Comparison of ENCODE assay signal across 19 cellular contexts in genomic region chr2:211665299-211665698, GRCh38.
DNase-seq lines count a peak whose midpoint lies in the region; ATAC-seq and TF ChIP-seq lines count a peak whose summit lies in the region.
"Had no signal": no experiment of that assay in that cellular context is flagged by ENCODE, and none has a peak within 500 bp of the region (broad histone marks: within the 10 kb centered on the region; RNA-seq: fewer than 3 reads in every experiment).

No MANE protein-coding gene starts in this region.

- H2AFZ ChIP-seq in DND-41 (ENCODE audit: low read depth, low read length): peak overlapping the region; percentile 60; the same call in 1 of the 2 replicates
- H2AFZ ChIP-seq in MM.1S (ENCODE audit: low read length): no peak overlapping the region

- H3K4me3 Mint-ChIP-seq in WTC11: no peak overlapping the region
- H3K4me3 Mint-ChIP-seq: CD4-positive, alpha-beta memory T cell had no signal

- H3K9me2 ChIP-seq in MM.1S (replicated peaks; ENCODE audit: insufficient read depth, low read length): no peaks in the 10 kb centered on the region

- CTCF ChIA-PET in WTC11 (lab: Charles Lee): no interaction called here

- no peaks in the 10 kb centered on the region for H3K27me3 Mint-ChIP-seq in WTC11 (ENCODE audit: low read depth)
- H3K27me3 Mint-ChIP-seq: CD4-positive, alpha-beta memory T cell had no signal

- H3K27ac Mint-ChIP-seq in WTC11: peak overlapping the region; percentile 10; the same call in 1 of the 2 replicates
- H3K27ac Mint-ChIP-seq: CD4-positive, alpha-beta memory T cell had no signal

- H3K4me1 ChIP-seq in DND-41 (ENCODE audit: insufficient read depth, low read length): peaks cover 32% of the 10 kb centered on the region
- H3K4me1 ChIP-seq in MM.1S (ENCODE audit: low read length): peaks cover 10% of the 10 kb centered on the region; the same call in 1 of the 2 replicates
- H3K4me1 ChIP-seq: A549 had no signal

- H3K27ac ChIP-seq in DND-41 (ENCODE audit: low read length) (peak overlapping the region; percentile 76), MM.1S (ENCODE audit: low read length) (peak overlapping the region; percentile 12; the same call in 1 of the 2 replicates)
- H3K27ac ChIP-seq: A549 had no signal

- H3K36me3 ChIP-seq in DND-41 (ENCODE audit: insufficient read depth, low read length): no peaks in the 10 kb centered on the region
- no peaks in the 10 kb centered on the region for H3K36me3 ChIP-seq in MM.1S (replicated peaks; ENCODE audit: insufficient read depth, low read length)

- H3K4me3 ChIP-seq in DND-41 (ENCODE audit: low read depth in 1 of 2, low read length in 2 of 2) (peak overlapping the region in 1 of 2 experiments; percentile 37; a peak in 2 of 4 replicates), MM.1S (ENCODE audit: low read length) (no peak overlapping the region)
- H3K4me3 ChIP-seq: A549, GM12878 had no signal

- H3F3A ChIP-seq in MM.1S (ENCODE audit: insufficient read depth, low read length): peaks cover 6% of the 10 kb centered on the region

- H3K4me2 ChIP-seq in DND-41 (ENCODE audit: insufficient read depth, low read length) (peak overlapping the region; percentile 55), MM.1S (ENCODE audit: low read depth, low read length) (peak overlapping the region; percentile 13; the same call in 1 of the 2 replicates)
- H3K4me2 ChIP-seq: A549 had no signal

- peak; percentile 18 for DNase-seq in DND-41
- peak; percentile 4 for DNase-seq in HT1080 (ENCODE audit: low read depth)
- DNase-seq in MM.1S: peak; percentile 56
- no peak for DNase-seq in WTC11 (ENCODE audit: low spot score)
- DNase-seq in nucleus accumbens (lab: John Stamatoyannopoulos, UW): no peak
- no peak for DNase-seq in cerebellar cortex (ENCODE audit: low spot score)
- DNase-seq: 8988T; C1 segment of cervical spinal cord; Calu3; CD4-positive, alpha-beta memory T cell; COR-L47; DMS53; DMS79 treated with DMSO at 0.1 percent for 48 hours; GOT3; HCEC 1CT had no signal

- H3K9ac ChIP-seq in DND-41 (ENCODE audit: low read depth, low read length) (no peak overlapping the region; the same call in 1 of the 2 replicates), MM.1S (ENCODE audit: low read length) (no peak overlapping the region)

- no peaks in the 10 kb centered on the region for H3K27me3 ChIP-seq in DND-41 (ENCODE audit: insufficient read depth, low read length, poor library complexity)
- H3K27me3 ChIP-seq in MM.1S (replicated peaks; ENCODE audit: insufficient read depth, low read length): no peaks in the 10 kb centered on the region

- H3K9me3 ChIP-seq in DND-41 (ENCODE audit: insufficient read depth, low read length, severe bottlenecking) (no peaks in the 10 kb centered on the region), MM.1S (replicated peaks; ENCODE audit: insufficient read depth, low read length) (no peaks in the 10 kb centered on the region)
- H3K9me3 ChIP-seq: A549 had no signal

- H4K20me1 ChIP-seq in DND-41 (ENCODE audit: insufficient read depth, low read length) (no peaks in the 10 kb centered on the region), MM.1S (ENCODE audit: insufficient read depth, low read length) (no peaks in the 10 kb centered on the region)

- ATAC-seq in DND-41 (ENCODE audit: insufficient read depth, low read depth): peak; percentile 90
- ATAC-seq in WTC11: no peak
- ATAC-seq in GM18511 (IDR thresholded peaks at IDR 0.05; ENCODE audit: unreplicated experiment): no peak
- no peak for ATAC-seq in HG03442 (IDR thresholded peaks at IDR 0.05; ENCODE audit: unreplicated experiment)
- ATAC-seq: A549, GM12878 had no signal

- POLR2A ChIA-PET in WTC11 (lab: Charles Lee): no interaction called here

- TF ChIP-seq CTCF in DND-41 (IDR thresholded peaks at IDR 0.05; ENCODE audit: borderline replicate concordance, extremely low read depth, low read length, poor library complexity, severe bottlenecking) (no peak), MM.1S (IDR thresholded peaks at IDR 0.05; ENCODE audit: low read length) (no peak), WTC11 (IDR thresholded peaks at IDR 0.05) (no peak)

- no peaks in the 10 kb centered on the region for H3K36me3 Mint-ChIP-seq in WTC11
- H3K36me3 Mint-ChIP-seq: CD4-positive, alpha-beta memory T cell had no signal

- no peaks in the 10 kb centered on the region for H3K79me2 ChIP-seq in DND-41 (ENCODE audit: insufficient read depth, low read length)
- no peaks in the 10 kb centered on the region for H3K79me2 ChIP-seq in MM.1S (ENCODE audit: low read length)

- no peaks in the 10 kb centered on the region for H3K9me3 Mint-ChIP-seq in WTC11

- H3K4me1 Mint-ChIP-seq in WTC11: peaks cover 23% of the 10 kb centered on the region
- H3K4me1 Mint-ChIP-seq: CD4-positive, alpha-beta memory T cell had no signal

TF ChIP-seq in WTC11, 78 proteins besides CTCF, POLR2A, EP300 and RAD21:
- TF ChIP-seq GRHL2 (CRISPR knock-in tag; IDR thresholded peaks at IDR 0.05; ENCODE audit: insufficient replicate concordance, severe bottlenecking) (no peak), ZNF263 (CRISPR knock-in tag; IDR thresholded peaks at IDR 0.05; ENCODE audit: low read depth) (no peak), ESRRA (CRISPR knock-in tag; IDR thresholded peaks at IDR 0.05; ENCODE audit: borderline replicate concordance) (no peak), NFATC4 (CRISPR knock-in tag; IDR thresholded peaks at IDR 0.05) (no peak)
- TF ChIP-seq, protein P1, sequence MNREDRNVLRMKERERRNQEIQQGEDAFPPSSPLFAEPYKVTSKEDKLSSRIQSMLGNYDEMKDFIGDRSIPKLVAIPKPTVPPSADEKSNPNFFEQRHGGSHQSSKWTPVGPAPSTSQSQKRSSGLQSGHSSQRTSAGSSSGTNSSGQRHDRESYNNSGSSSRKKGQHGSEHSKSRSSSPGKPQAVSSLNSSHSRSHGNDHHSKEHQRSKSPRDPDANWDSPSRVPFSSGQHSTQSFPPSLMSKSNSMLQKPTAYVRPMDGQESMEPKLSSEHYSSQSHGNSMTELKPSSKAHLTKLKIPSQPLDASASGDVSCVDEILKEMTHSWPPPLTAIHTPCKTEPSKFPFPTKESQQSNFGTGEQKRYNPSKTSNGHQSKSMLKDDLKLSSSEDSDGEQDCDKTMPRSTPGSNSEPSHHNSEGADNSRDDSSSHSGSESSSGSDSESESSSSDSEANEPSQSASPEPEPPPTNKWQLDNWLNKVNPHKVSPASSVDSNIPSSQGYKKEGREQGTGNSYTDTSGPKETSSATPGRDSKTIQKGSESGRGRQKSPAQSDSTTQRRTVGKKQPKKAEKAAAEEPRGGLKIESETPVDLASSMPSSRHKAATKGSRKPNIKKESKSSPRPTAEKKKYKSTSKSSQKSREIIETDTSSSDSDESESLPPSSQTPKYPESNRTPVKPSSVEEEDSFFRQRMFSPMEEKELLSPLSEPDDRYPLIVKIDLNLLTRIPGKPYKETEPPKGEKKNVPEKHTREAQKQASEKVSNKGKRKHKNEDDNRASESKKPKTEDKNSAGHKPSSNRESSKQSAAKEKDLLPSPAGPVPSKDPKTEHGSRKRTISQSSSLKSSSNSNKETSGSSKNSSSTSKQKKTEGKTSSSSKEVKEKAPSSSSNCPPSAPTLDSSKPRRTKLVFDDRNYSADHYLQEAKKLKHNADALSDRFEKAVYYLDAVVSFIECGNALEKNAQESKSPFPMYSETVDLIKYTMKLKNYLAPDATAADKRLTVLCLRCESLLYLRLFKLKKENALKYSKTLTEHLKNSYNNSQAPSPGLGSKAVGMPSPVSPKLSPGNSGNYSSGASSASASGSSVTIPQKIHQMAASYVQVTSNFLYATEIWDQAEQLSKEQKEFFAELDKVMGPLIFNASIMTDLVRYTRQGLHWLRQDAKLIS (CRISPR knock-in tag; IDR thresholded peaks at IDR 0.05; ENCODE audit: borderline replicate concordance): no peak

Comparison
In these comparisons a context has a peak if more than half of its experiments do, and no peak if none do; other contexts are left out.
1. DNase-seq: peak in DND-41 (single experiment), HT1080 (single experiment) and MM.1S (single experiment); none in WTC11 (single experiment), nucleus accumbens (0 of 56) and cerebellar cortex (single experiment).